In genomic region chr5:52990531-52990925, GRCh38 we compare ENCODE assay signal across 10 cellular contexts. TPM values are rescaled to one million over a fixed set of nuclear protein-coding genes. Genes with fewer than 3 reads are reported as not detected.
DNase-seq lines count a peak whose midpoint lies in the region; ATAC-seq and TF ChIP-seq lines count a peak whose summit lies in the region.
"Had no signal": no experiment of that assay in that cellular context is flagged by ENCODE, and none has a peak within 500 bp of the region (broad histone marks: within the 10 kb centered on the region; RNA-seq: fewer than 3 reads in every experiment).

No MANE protein-coding gene starts in this region.

- no peaks in the 10 kb centered on the region for H3K36me3 Mint-ChIP-seq in activated T-cell treated with anti-CD3 and anti-CD28 coated beads, Interleukin-2, amount 50 U/mL, for 72 hours (ENCODE audit: insufficient read depth in 2 of 2)

- CTCF ChIA-PET in SK-N-SH (lab: Yijun Ruan, JAX), result interaction anchor here (0.8 to 1.7 kb wide), 6 partner anchors 30 to 106 kb away, joined by 3 to 6 read pairs (median 3); no protein-coding TSS in a partner anchor

- no peaks in the 10 kb centered on the region for H3K9me3 ChIP-seq in SK-N-SH

- peaks cover 16% of the 10 kb centered on the region for H3K4me1 Mint-ChIP-seq in activated T-cell treated with anti-CD3 and anti-CD28 coated beads, Interleukin-2, amount 50 U/mL, for 72 hours (ENCODE audit: low read depth)

- no peak for TF ChIP-seq RAD21 in SK-N-SH (IDR thresholded peaks at IDR 0.05; ENCODE audit: low read length)

- peak overlapping the region; percentile 30 to 81 for H3K27ac ChIP-seq in SK-N-SH (ENCODE audit: low read depth in 2 of 2, low read length in 1 of 2)
- H3K27ac ChIP-seq in angular gyrus (ENCODE audit: low read depth, low read length), result peak overlapping the region; percentile 43
- peak overlapping the region in 10 of 21 experiments; percentile 32 to 83 (median 74) for H3K27ac ChIP-seq in skin epidermis
- H3K27ac ChIP-seq: SK-N-MC had no signal

- no peak for ATAC-seq in SK-N-SH treated with all-trans-retinoic acid at 6 μM for 48 hours
- ATAC-seq in activated T-cell treated with anti-CD3 and anti-CD28 coated beads, Interleukin-2, amount 50 U/mL, for 72 hours (replicated peaks in 1 of 2), result no peak

- H3K4me3 Mint-ChIP-seq in activated T-cell treated with anti-CD3 and anti-CD28 coated beads, Interleukin-2, amount 50 U/mL, for 72 hours, result no peak overlapping the region

- H2AFZ ChIP-seq in SK-N-SH (ENCODE audit: low read depth), result no peak overlapping the region

- no peak overlapping the region for H3K27ac Mint-ChIP-seq in activated T-cell treated with anti-CD3 and anti-CD28 coated beads, Interleukin-2, amount 50 U/mL, for 72 hours
- H3K27ac Mint-ChIP-seq: dendritic cell treated with granulocyte-macrophage colony-stimulating factor and Interleukin-4, amounts not matched to agents 40 ng/mL and 50 ng/mL, for 4 days had no signal

- no peak for TF ChIP-seq EP300 in SK-N-SH (IDR thresholded peaks at IDR 0.05; ENCODE audit: borderline replicate concordance in 1 of 2, low read depth in 1 of 2, low read length in 1 of 2)

- DNase-seq in SK-N-SH (no peak), foreskin fibroblast (no peak), SKM-1 (lab: John Stamatoyannopoulos, UW; ENCODE audit: unreplicated experiment) (no peak), NCI-H526 (lab: John Stamatoyannopoulos, UW) (no peak)
- no peak for DNase-seq in activated T-cell treated with anti-CD3 and anti-CD28 coated beads, Interleukin-2, amount 50 U/mL, for 72 hours

- H3K36me3 ChIP-seq in SK-N-SH (replicated peaks in 1 of 2; ENCODE audit: control insufficient read depth in 1 of 2, insufficient read depth in 2 of 2, low read length in 1 of 2), result peaks cover 6 to 37% of the 10 kb centered on the region in 2 experiments

- peaks cover 15% of the 10 kb centered on the region; the same call in 1 of the 2 replicates for H4K20me1 ChIP-seq in SK-N-SH (ENCODE audit: insufficient read depth)

- 62% methylated on average over 4 of the region's 4 CpGs for WGBS in SK-N-SH (ENCODE audit: low lambda C conversion rate)

- peaks cover 35% of the 10 kb centered on the region for H3F3A ChIP-seq in SK-N-SH (replicated peaks; ENCODE audit: insufficient read depth)

- peaks cover 64% of the 10 kb centered on the region for H3K79me2 ChIP-seq in SK-N-SH (ENCODE audit: insufficient read depth)

- peaks cover 6 to 16% of the 10 kb centered on the region in 2 experiments for H3K4me1 ChIP-seq in SK-N-SH (ENCODE audit: control insufficient read depth in 1 of 2, insufficient read depth in 2 of 2, low read depth in 1 of 2, low read length in 1 of 2)

- no peaks in the 10 kb centered on the region for H3K9me3 Mint-ChIP-seq in activated T-cell treated with anti-CD3 and anti-CD28 coated beads, Interleukin-2, amount 50 U/mL, for 72 hours
- H3K9me3 Mint-ChIP-seq: dendritic cell treated with granulocyte-macrophage colony-stimulating factor and Interleukin-4, amounts not matched to agents 40 ng/mL and 50 ng/mL, for 4 days had no signal

- H3K9ac ChIP-seq in SK-N-SH, result peak overlapping the region; percentile 76

- H3K4me3 ChIP-seq in SK-N-SH (ENCODE audit: low read depth in 2 of 2, low read length in 1 of 2) (peak overlapping the region; percentile 83 to 87), foreskin fibroblast (ENCODE audit: low read depth in 1 of 2, low read length in 2 of 2) (peak overlapping the region; percentile 80 to 85), skin epidermis (peak overlapping the region; percentile 55 to 73 (median 62))

- H3K27me3 Mint-ChIP-seq in activated T-cell treated with anti-CD3 and anti-CD28 coated beads, Interleukin-2, amount 50 U/mL, for 72 hours (ENCODE audit: low read depth), result peaks cover 45% of the 10 kb centered on the region

- peak overlapping the region; percentile 74 for H3K4me2 ChIP-seq in SK-N-SH

- no peaks in the 10 kb centered on the region for H3K9me2 ChIP-seq in SK-N-SH

- TF ChIP-seq CTCF in SK-N-SH (IDR thresholded peaks at IDR 0.05) (no peak), foreskin fibroblast (IDR thresholded peaks at IDR 0.05; ENCODE audit: low read depth, low read length) (no peak)

- POLR2A ChIA-PET in SK-N-SH (lab: Yijun Ruan, JAX), result no interaction called here

- no peaks in the 10 kb centered on the region for H3K27me3 ChIP-seq in SK-N-SH (ENCODE audit: insufficient read depth)

TF ChIP-seq in SK-N-SH, 30 proteins besides CTCF, POLR2A, EP300 and RAD21 (continues in another document):
- TF ChIP-seq FOXM1 (IDR thresholded peaks at IDR 0.05; ENCODE audit: low read depth) (no peak), TEAD4 (IDR thresholded peaks at IDR 0.05; ENCODE audit: borderline replicate concordance, insufficient read depth) (no peak), POLR2AphosphoS5 (IDR thresholded peaks at IDR 0.05; ENCODE audit: low read depth, low read length) (no peak), USF1 (IDR thresholded peaks at IDR 0.05; ENCODE audit: borderline replicate concordance, low read depth) (no peak), TAF1 (IDR thresholded peaks at IDR 0.05; ENCODE audit: borderline replicate concordance, low read depth, low read length) (no peak), ELF1 (IDR thresholded peaks at IDR 0.05) (no peak), USF2 (IDR thresholded peaks at IDR 0.05; ENCODE audit: borderline replicate concordance, low read depth, low read length) (no peak), PBX3 (IDR thresholded peaks at IDR 0.05) (no peak), CHD2 (IDR thresholded peaks at IDR 0.05; ENCODE audit: low read length, partially characterized antibody) (no peak)

TF ChIP-seq in SK-N-SH treated with all-trans-retinoic acid at 6 μM for 48 hours, 23 proteins besides CTCF, POLR2A, EP300 and RAD21 (continues in another document):
- no peak for TF ChIP-seq GLIS3 (CRISPR knock-in tag; IDR thresholded peaks at IDR 0.05)
- TF ChIP-seq ZFP3 (CRISPR knock-in tag; IDR thresholded peaks at IDR 0.05), result no peak
- no peak for TF ChIP-seq PATZ1 (CRISPR knock-in tag; IDR thresholded peaks at IDR 0.05; ENCODE audit: borderline replicate concordance)
- no peak for TF ChIP-seq OSR1 (CRISPR knock-in tag; IDR thresholded peaks at IDR 0.05)
- no peak for TF ChIP-seq PPARA (CRISPR knock-in tag; IDR thresholded peaks at IDR 0.05; ENCODE audit: borderline replicate concordance)
- no peak for TF ChIP-seq ZNF8 (CRISPR knock-in tag; IDR thresholded peaks at IDR 0.05)
- TF ChIP-seq TSHZ2 (CRISPR knock-in tag; IDR thresholded peaks at IDR 0.05), result no peak
- no peak for TF ChIP-seq ESRRG (CRISPR knock-in tag; IDR thresholded peaks at IDR 0.05)
- TF ChIP-seq TOX (CRISPR knock-in tag; IDR thresholded peaks at IDR 0.05; ENCODE audit: borderline replicate concordance), result no peak
- no peak for TF ChIP-seq ARNTL (CRISPR knock-in tag; IDR thresholded peaks at IDR 0.05; ENCODE audit: borderline replicate concordance, low read depth)
- no peak for TF ChIP-seq ZFP30 (CRISPR knock-in tag; IDR thresholded peaks at IDR 0.05)

RNA-seq across cellular contexts. Expression of gene ITGA2, which starts 1.4 kb away (rescaled TPM):
- 38.2 and 52.1 TPM in 2 replicates for polyA plus RNA-seq in SK-N-SH (2012; rRNA removed)
- 47.1 and 52.1 TPM in 2 replicates for polyA plus RNA-seq in SK-N-SH (2012; cell fraction: cytosol; rRNA removed)
- 24.2 and 48.6 TPM in 2 replicates for polyA plus RNA-seq in SK-N-SH (2012; cell fraction: nucleus; rRNA removed)
- total RNA-seq in activated T-cell treated with anti-CD3 and anti-CD28 coated beads, Interleukin-2, amount 50 U/mL, for 72 hours, result 1 to 10 TPM in 1 of 2 donors, under 1 TPM in 1; 0.79 to 1.7 TPM
